In genomic region chr16:29864205-29864604, GRCh38 we compare ENCODE assay signal across 1 cellular context.
TF ChIP-seq lines count a peak whose summit lies in the region.

No MANE protein-coding gene starts in this region.

TF ChIP-seq in HepG2, 621 proteins besides CTCF, POLR2A, EP300 and RAD21:
- TF ChIP-seq ZBTB7A (CRISPR knock-in tag; IDR thresholded peaks at IDR 0.05), result 0 out of 2 replicates have a peak, but pooled peaks have one; percentile 1
- no peak for TF ChIP-seq ZNF598 (CRISPR knock-in tag; IDR thresholded peaks at IDR 0.05; ENCODE audit: borderline replicate concordance)
- no peak for TF ChIP-seq KDM1A (CRISPR knock-in tag; IDR thresholded peaks at IDR 0.05)
- peak; percentile 75 for TF ChIP-seq TEAD3 (CRISPR knock-in tag; optimal IDR thresholded peaks at IDR 0.05; ENCODE audit: borderline replicate concordance)
- TF ChIP-seq ZNF362 (CRISPR knock-in tag; IDR thresholded peaks at IDR 0.05; ENCODE audit: borderline replicate concordance), result no peak
